Comparison of ENCODE assay signal across 9 cellular contexts in genomic region chr19:47450478-47450877, GRCh38. TPM values are rescaled to one million over a fixed set of nuclear protein-coding genes. Genes with fewer than 3 reads are reported as not detected.
"Had no signal": no experiment of that assay in that cellular context is flagged by ENCODE, and none has a peak within 500 bp of the region (broad histone marks: within the 10 kb centered on the region; RNA-seq: fewer than 3 reads in every experiment).

No MANE protein-coding gene starts in this region.

- H3K27ac ChIP-seq: HL-60, KMS-11 had no signal

- H3K27ac Mint-ChIP-seq: IgD-negative memory B cell had no signal

- H3K36me3 Mint-ChIP-seq: IgD-negative memory B cell had no signal

- H3K4me2 ChIP-seq: KMS-11 had no signal

- DNase-seq: IMR-90, KBM-7, KG1 had no signal

- H3K4me3 Mint-ChIP-seq: IgD-negative memory B cell had no signal

- H3K9ac ChIP-seq: KMS-11 had no signal

- FAIRE-seq: HepG2, HTR-8/SVneo had no signal

- ATAC-seq: HepG2 had no signal

RNA-seq across cellular contexts. Expression of gene SLC8A2, which starts 21.2 kb away (rescaled TPM):
- total RNA-seq: HT1080, IMR-90 had no signal
- polyA plus RNA-seq: HepG2, IgD-negative memory B cell had no signal

RNA-seq across cellular contexts. Expression of gene MEIS3, which starts 31.2 kb away (rescaled TPM):
- polyA plus RNA-seq: IgD-negative memory B cell had no signal
